Comparison of ENCODE assay signal across 8 cellular contexts in the genomic region with DNA sequence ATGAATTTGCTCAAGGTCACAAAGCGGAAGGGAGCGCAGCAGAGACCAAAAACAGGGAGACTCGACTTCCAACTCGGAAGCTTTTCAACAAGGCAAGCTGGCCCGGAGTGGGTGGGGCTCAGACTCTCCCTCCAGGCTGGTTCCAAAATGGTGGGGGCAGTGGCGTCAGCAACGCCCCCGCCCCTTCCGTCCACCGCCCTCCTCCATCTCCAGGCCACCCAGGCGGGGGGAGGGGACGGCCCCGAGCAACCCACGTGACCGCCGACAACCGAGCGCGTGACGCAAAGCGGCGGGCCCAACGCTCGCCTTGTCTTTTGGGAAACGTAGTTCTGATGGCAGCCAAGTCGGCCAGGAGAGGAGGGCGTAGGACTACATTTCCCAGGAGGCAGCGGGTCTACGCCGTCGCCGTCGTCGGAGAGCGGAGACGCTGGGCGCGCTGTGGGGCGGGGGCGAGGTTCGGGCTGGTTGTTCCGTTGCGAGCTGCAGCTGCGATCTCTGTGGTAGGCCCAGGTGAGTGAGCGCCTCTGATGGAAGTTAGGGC. TPM values are rescaled to one million over a fixed set of nuclear protein-coding genes. Genes with fewer than 3 reads are reported as not detected.
DNase-seq lines count a peak whose midpoint lies in the region; ATAC-seq, FAIRE-seq and TF ChIP-seq lines count a peak whose summit lies in the region.

A gene with protein sequence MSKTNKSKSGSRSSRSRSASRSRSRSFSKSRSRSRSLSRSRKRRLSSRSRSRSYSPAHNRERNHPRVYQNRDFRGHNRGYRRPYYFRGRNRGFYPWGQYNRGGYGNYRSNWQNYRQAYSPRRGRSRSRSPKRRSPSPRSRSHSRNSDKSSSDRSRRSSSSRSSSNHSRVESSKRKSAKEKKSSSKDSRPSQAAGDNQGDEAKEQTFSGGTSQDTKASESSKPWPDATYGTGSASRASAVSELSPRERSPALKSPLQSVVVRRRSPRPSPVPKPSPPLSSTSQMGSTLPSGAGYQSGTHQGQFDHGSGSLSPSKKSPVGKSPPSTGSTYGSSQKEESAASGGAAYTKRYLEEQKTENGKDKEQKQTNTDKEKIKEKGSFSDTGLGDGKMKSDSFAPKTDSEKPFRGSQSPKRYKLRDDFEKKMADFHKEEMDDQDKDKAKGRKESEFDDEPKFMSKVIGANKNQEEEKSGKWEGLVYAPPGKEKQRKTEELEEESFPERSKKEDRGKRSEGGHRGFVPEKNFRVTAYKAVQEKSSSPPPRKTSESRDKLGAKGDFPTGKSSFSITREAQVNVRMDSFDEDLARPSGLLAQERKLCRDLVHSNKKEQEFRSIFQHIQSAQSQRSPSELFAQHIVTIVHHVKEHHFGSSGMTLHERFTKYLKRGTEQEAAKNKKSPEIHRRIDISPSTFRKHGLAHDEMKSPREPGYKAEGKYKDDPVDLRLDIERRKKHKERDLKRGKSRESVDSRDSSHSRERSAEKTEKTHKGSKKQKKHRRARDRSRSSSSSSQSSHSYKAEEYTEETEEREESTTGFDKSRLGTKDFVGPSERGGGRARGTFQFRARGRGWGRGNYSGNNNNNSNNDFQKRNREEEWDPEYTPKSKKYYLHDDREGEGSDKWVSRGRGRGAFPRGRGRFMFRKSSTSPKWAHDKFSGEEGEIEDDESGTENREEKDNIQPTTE (plus strand): TSS at position 448 of the 541 bp plus-strand sequence. CDS start 58,121 bp downstream, outside the sequence.

- H3K9me3 ChIP-seq in iPS-20b (ENCODE audit: insufficient read depth, low read depth, low read length) (no peaks in the 10 kb centered on the region), small intestine (ENCODE audit: control insufficient read depth, low read depth) (no peaks in the 10 kb centered on the region)

- FAIRE-seq in bronchial epithelial cell (lab: Jason Lieb, UNC) (no peak), small intestine (lab: Jason Lieb, UNC) (peak; percentile 59)

- peak within 1 kb of the TSS; percentile 85 for H3K4me3 ChIP-seq in AG04449 (ENCODE audit: low read depth, low read length)
- H3K4me3 ChIP-seq in WI38 (ENCODE audit: low read depth, low read length), result peak within 1 kb of the TSS; percentile 96
- H3K4me3 ChIP-seq in bronchial epithelial cell (ENCODE audit: low read depth, low read length), result peak within 1 kb of the TSS; percentile 91
- peak within 1 kb of the TSS; percentile 96 for H3K4me3 ChIP-seq in iPS-20b (ENCODE audit: low read length)
- H3K4me3 ChIP-seq in small intestine (ENCODE audit: low read depth in 1 of 2, low read length in 2 of 2), result peak within 1 kb of the TSS; percentile 66 to 79

- TF ChIP-seq CTCF in AG04449 (IDR thresholded peaks at IDR 0.05; ENCODE audit: insufficient read depth, low read length, missing control alignments) (no peak), WI38 (IDR thresholded peaks at IDR 0.05; ENCODE audit: low read depth, low read length) (no peak), bronchial epithelial cell (IDR thresholded peaks at IDR 0.05; ENCODE audit: insufficient read depth, low read length, severe bottlenecking) (no peak)

- POLR2A ChIA-PET in AG04449 (lab: Yijun Ruan, JAX), result interaction anchor here (0.5 to 2.6 kb wide), 9 partner anchors 12 to 163 kb away, joined by 3 to 21 read pairs (median 4); a partner anchor contains a TSS

- ATAC-seq in GM18907 (IDR thresholded peaks at IDR 0.05; ENCODE audit: unreplicated experiment), result peak; percentile 94
- peak; percentile 87 for ATAC-seq in HG03159 (IDR thresholded peaks at IDR 0.05; ENCODE audit: unreplicated experiment)

- CTCF ChIA-PET in AG04449 (lab: Yijun Ruan, JAX), result interaction anchor here (0.8 to 4.0 kb wide), 21 partner anchors 10 to 145 kb away, joined by 3 to 22 read pairs (median 5); a partner anchor contains a TSS

- peaks cover 3% of the 10 kb centered on the region for H3K36me3 ChIP-seq in bronchial epithelial cell (ENCODE audit: control insufficient read depth, insufficient read depth, low read length)
- H3K36me3 ChIP-seq in iPS-20b (ENCODE audit: insufficient read depth, low read depth, low read length), result peaks cover 30% of the 10 kb centered on the region
- H3K36me3 ChIP-seq in small intestine (ENCODE audit: control insufficient read depth in 2 of 2, insufficient read depth in 2 of 2, low read length in 2 of 2), result peaks cover 0 to 2% of the 10 kb centered on the region in 2 donors

- DNase-seq in AG04449 (ENCODE audit: low read depth, low spot score) (peak; percentile 95), NCI-H2227 treated with DMSO at 0.1 percent for 48 hours (lab: John Stamatoyannopoulos, UW) (peak; percentile 98), bronchial epithelial cell (ENCODE audit: low read depth) (peak; percentile 97), small intestine (peak; percentile 99)

- WGBS in small intestine, 3 donors, result 0 to 1% (median 1%) methylated on average over 41 to 45 of the region's 45 CpGs

- peaks cover 7% of the 10 kb centered on the region; the same call in 1 of the 2 replicates for H3K4me1 ChIP-seq in iPS-20b (ENCODE audit: insufficient read depth, low read length)
- peaks cover 0 to 16% of the 10 kb centered on the region in 2 donors for H3K4me1 ChIP-seq in small intestine (ENCODE audit: control insufficient read depth in 2 of 2, insufficient read depth in 1 of 2, low read depth in 1 of 2, low read length in 1 of 2)

- H3K9ac ChIP-seq in iPS-20b (ENCODE audit: low read depth, low read length), result peak within 1 kb of the TSS; percentile 96

- no peaks in the 10 kb centered on the region for H3K27me3 ChIP-seq in bronchial epithelial cell (ENCODE audit: control insufficient read depth, insufficient read depth, low read length)
- H3K27me3 ChIP-seq in iPS-20b (ENCODE audit: insufficient read depth, low read length), result no peaks in the 10 kb centered on the region
- H3K27me3 ChIP-seq in small intestine (ENCODE audit: control insufficient read depth in 2 of 2, insufficient read depth in 2 of 2, low read length in 2 of 2), result no peaks in the 10 kb centered on the region

- H3K27ac ChIP-seq in iPS-20b (ENCODE audit: low read length) (peak within 1 kb of the TSS; percentile 75), small intestine (ENCODE audit: low read depth in 1 of 2, low read length in 1 of 2) (peak within 1 kb of the TSS; percentile 95 to 99)

RNA-seq across cellular contexts. Expression of the gene that starts here (rescaled TPM):
- total RNA-seq in bronchial epithelial cell, result 82.3 and 82.4 TPM in 2 replicates
- 10 to 100 TPM; 25.9 to 41.0 (median 29.1) TPM for polyA plus RNA-seq in small intestine

Comparison
In these comparisons a context has a peak if more than half of its experiments do, and no peak if none do; other contexts are left out.
1. Peak in every context shown above with its lines: DNase-seq, ATAC-seq, H3K4me3 ChIP-seq and H3K27ac ChIP-seq.